ENCODE assay signal across 10 cellular contexts in genomic region chr6:79246891-79247290, GRCh38. TPM values are rescaled to one million over a fixed set of nuclear protein-coding genes. Genes with fewer than 3 reads are reported as not detected.
DNase-seq lines count a peak whose midpoint lies in the region; ATAC-seq, FAIRE-seq and TF ChIP-seq lines count a peak whose summit lies in the region.
"Had no signal": no experiment of that assay in that cellular context is flagged by ENCODE, and none has a peak within 500 bp of the region (broad histone marks: within the 10 kb centered on the region; RNA-seq: fewer than 3 reads in every experiment).

No MANE protein-coding gene starts in this region.

- H3K9me3 ChIP-seq in GM12878 (replicated peaks; ENCODE audit: control insufficient read depth, insufficient read depth, low read length) = no peaks in the 10 kb centered on the region
- H3K9me3 ChIP-seq in aorta (ENCODE audit: control insufficient read depth, low read length) = no peaks in the 10 kb centered on the region

- H3K9me3 Mint-ChIP-seq in activated CD4-positive, alpha-beta T cell treated with anti-CD3 and anti-CD28 coated beads, Interleukin-2, amount 10 ng/mL, durations not matched to agents 7 days and 5 days = no peaks in the 10 kb centered on the region
- peaks cover 30% of the 10 kb centered on the region for H3K9me3 Mint-ChIP-seq in WTC11
- H3K9me3 Mint-ChIP-seq: CD8-positive, alpha-beta T cell had no signal

- BruUV-seq in GM12878 (replicated peaks; lab: Mats Ljungman, UMichigan) = no TSS peak

- no peaks in the 10 kb centered on the region for H3K79me2 ChIP-seq in GM12878 (ENCODE audit: control insufficient read depth, insufficient read depth, low read length)

- H3K4me3 ChIP-seq in GM12878 (no peak overlapping the region), aorta (ENCODE audit: low read length in 2 of 2) (no peak overlapping the region)

- DNase-seq in GM12878 (ENCODE audit: low read depth, low spot score) (peak; percentile 35), aorta (no peak), WTC11 (ENCODE audit: low spot score) (no peak)
- DNase-seq in activated CD4-positive, alpha-beta T cell treated with anti-CD3 and anti-CD28 coated beads, Interleukin-2, amount 10 ng/mL, durations not matched to agents 7 days and 5 days = no peak
- DNase-seq: CD8-positive, alpha-beta T cell; NCI-H1417; stimulated activated CD4-positive, alpha-beta T cell treated with anti-CD3 and anti-CD28 coated beads, Interleukin-4, amount 100 ng/mL, for 1 hour had no signal

- H3K36me3 ChIP-seq in GM12878 (ENCODE audit: control insufficient read depth in 2 of 2, insufficient read depth in 2 of 2, low read length in 1 of 2) (no peaks in the 10 kb centered on the region), aorta (ENCODE audit: control insufficient read depth in 1 of 2, insufficient read depth in 2 of 2, low read length in 1 of 2) (no peaks in the 10 kb centered on the region)

- ATAC-seq in GM18909 (IDR thresholded peaks at IDR 0.05; ENCODE audit: poor library complexity, unreplicated experiment) (peak; percentile 84), GM21619 (IDR thresholded peaks at IDR 0.05; ENCODE audit: unreplicated experiment) (peak; percentile 81), HG03103 (IDR thresholded peaks at IDR 0.05; ENCODE audit: low read depth, unreplicated experiment) (peak; percentile 66), GM12878 (peak; percentile 88), aorta (ENCODE audit: low FRiP score) (no peak), WTC11 (no peak)
- ATAC-seq: CD8-positive, alpha-beta T cell had no signal

- FAIRE-seq in GM12878 (lab: Jason Lieb, UNC) = no peak

- peak overlapping the region; percentile 28; the same call in 1 of the 2 replicates for H3K27ac ChIP-seq in GM12878 (ENCODE audit: control insufficient read depth, insufficient read depth)
- no peak overlapping the region for H3K27ac ChIP-seq in aorta (ENCODE audit: low read depth in 1 of 2, low read length in 2 of 2)

- no peaks in the 10 kb centered on the region for H4K20me1 ChIP-seq in GM12878 (ENCODE audit: control insufficient read depth, insufficient read depth)

- H3K4me3 Mint-ChIP-seq in activated CD4-positive, alpha-beta T cell treated with anti-CD3 and anti-CD28 coated beads, Interleukin-2, amount 10 ng/mL, durations not matched to agents 7 days and 5 days = no peak overlapping the region
- H3K4me3 Mint-ChIP-seq in WTC11 = no peak overlapping the region
- H3K4me3 Mint-ChIP-seq: CD8-positive, alpha-beta T cell had no signal

- H3K27ac Mint-ChIP-seq in activated CD4-positive, alpha-beta T cell treated with anti-CD3 and anti-CD28 coated beads, Interleukin-2, amount 10 ng/mL, durations not matched to agents 7 days and 5 days = no peak overlapping the region
- no peak overlapping the region for H3K27ac Mint-ChIP-seq in WTC11
- H3K27ac Mint-ChIP-seq: CD8-positive, alpha-beta T cell had no signal

- CTCF ChIA-PET in GM12878 (lab: Yijun Ruan, JAX) = interaction anchor here (1.2 to 1.8 kb wide), 5 partner anchors 11 to 170 kb away, joined by 3 to 7 read pairs (median 7); no protein-coding TSS in a partner anchor
- CTCF ChIA-PET in activated CD4-positive, alpha-beta T cell treated with anti-CD3 and anti-CD28 coated beads, Interleukin-2, amount 10 ng/mL, durations not matched to agents 7 days and 5 days (lab: Charles Lee) = interaction anchor here (1.1 kb wide), 1 partner anchor 220 kb away, joined by 3 read pairs; no protein-coding TSS in a partner anchor
- CTCF ChIA-PET in WTC11 (lab: Charles Lee) = no interaction called here

- no peak overlapping the region for H2AFZ ChIP-seq in GM12878 (ENCODE audit: control insufficient read depth, low read depth, low read length)

- peak overlapping the region; percentile 27 for H3K4me2 ChIP-seq in GM12878 (ENCODE audit: control insufficient read depth, insufficient read depth)

- H3K27me3 ChIP-seq in GM12878 (replicated peaks in 1 of 2; ENCODE audit: control insufficient read depth in 2 of 2, insufficient read depth in 2 of 2, low read length in 1 of 2) = no peaks in the 10 kb centered on the region
- no peaks in the 10 kb centered on the region for H3K27me3 ChIP-seq in aorta (ENCODE audit: control insufficient read depth in 1 of 2, insufficient read depth in 2 of 2, low read length in 1 of 2)

- in situ Hi-C loops in GM12878 (cut with MboI) = no loop called here

- no peak for TF ChIP-seq POLR2A in GM12878 (IDR thresholded peaks at IDR 0.05; ENCODE audit: low read depth, low read length)

- H3K4me1 ChIP-seq in GM12878 (ENCODE audit: control insufficient read depth, insufficient read depth, low read length) (peaks cover 13% of the 10 kb centered on the region), aorta (ENCODE audit: control insufficient read depth in 1 of 2, insufficient read depth in 2 of 2, low read length in 2 of 2) (no peaks in the 10 kb centered on the region)

- no peaks in the 10 kb centered on the region for H3K36me3 Mint-ChIP-seq in activated CD4-positive, alpha-beta T cell treated with anti-CD3 and anti-CD28 coated beads, Interleukin-2, amount 10 ng/mL, durations not matched to agents 7 days and 5 days (ENCODE audit: low read depth)
- H3K36me3 Mint-ChIP-seq in WTC11 = peaks cover 17% of the 10 kb centered on the region
- H3K36me3 Mint-ChIP-seq: CD8-positive, alpha-beta T cell had no signal

- RAD21 ChIA-PET in GM12878 (lab: Charles Lee; ENCODE audit: unreplicated experiment) = interaction anchor here (1.1 to 2.1 kb wide), 6 partner anchors 10 to 175 kb away, joined by 3 to 10 read pairs (median 4); partner anchors contain the start of gene PHIP

- SMC1A ChIA-PET in GM12878 (lab: Charles Lee; ENCODE audit: uncharacterized antibody, unreplicated experiment) = interaction anchor here (0.8 to 3.5 kb wide), 13 partner anchors 9 to 317 kb away, joined by 3 to 20 read pairs (median 4); partner anchors contain the start of gene PHIP

- intact Hi-C loops in GM12878 (cut with micrococcal nuclease; ENCODE audit: unreplicated experiment) = loop anchor here (2.0 kb wide), 1 partner anchor 88 kb away; no protein-coding TSS in a partner anchor
- intact Hi-C loops in aorta (cut with DNase I) = no loop called here

- no peak for TF ChIP-seq CTCF in GM12878 (IDR thresholded peaks at IDR 0.05 in 2 of 3, conservative IDR thresholded peaks at IDR 0.05 in 1 of 3; ENCODE audit: control insufficient read depth in 2 of 3, extremely low read depth in 1 of 3, insufficient read depth in 1 of 3, low read depth in 3 of 3, low read length in 3 of 3)
- no peak for TF ChIP-seq CTCF in WTC11 (IDR thresholded peaks at IDR 0.05)

- H3K9ac ChIP-seq in GM12878 (ENCODE audit: control insufficient read depth, insufficient read depth, low read length) = no peak overlapping the region

- POLR2A ChIA-PET in GM12878 (lab: Charles Lee) (interaction anchor here (0.6 to 1.5 kb wide), 5 partner anchors 7 to 169 kb away, joined by 3 to 7 read pairs (median 3); partner anchors contain the start of gene PHIP), WTC11 (lab: Charles Lee) (no interaction called here)
- POLR2A ChIA-PET in activated CD4-positive, alpha-beta T cell treated with anti-CD3 and anti-CD28 coated beads, Interleukin-2, amount 10 ng/mL, durations not matched to agents 7 days and 5 days (lab: Charles Lee) = no interaction called here

- H3K27me3 Mint-ChIP-seq in activated CD4-positive, alpha-beta T cell treated with anti-CD3 and anti-CD28 coated beads, Interleukin-2, amount 10 ng/mL, durations not matched to agents 7 days and 5 days = no peaks in the 10 kb centered on the region
- no peaks in the 10 kb centered on the region; the same call in 1 of the 2 replicates for H3K27me3 Mint-ChIP-seq in WTC11 (ENCODE audit: low read depth)

- no peaks in the 10 kb centered on the region for H3K4me1 Mint-ChIP-seq in activated CD4-positive, alpha-beta T cell treated with anti-CD3 and anti-CD28 coated beads, Interleukin-2, amount 10 ng/mL, durations not matched to agents 7 days and 5 days
- H3K4me1 Mint-ChIP-seq in WTC11 = peaks cover 3% of the 10 kb centered on the region; the same call in 1 of the 2 replicates

- no peak for TF ChIP-seq RAD21 in GM12878 (IDR thresholded peaks at IDR 0.05; ENCODE audit: insufficient read depth, low read depth, low read length)

- peak in 1 of 2 experiments; percentile 38; a peak in 1 of 4 replicates for TF ChIP-seq EP300 in GM12878 (IDR thresholded peaks at IDR 0.05; ENCODE audit: borderline replicate concordance in 1 of 2, control insufficient read depth in 1 of 2, low read depth in 2 of 2, low read length in 2 of 2)

TF ChIP-seq in GM12878, 131 proteins besides CTCF, POLR2A, EP300 and RAD21 (continues in another document):
- TF ChIP-seq IRF4 (IDR thresholded peaks at IDR 0.05; ENCODE audit: low read depth, low read length) = peak; percentile 77
- TF ChIP-seq MYC (IDR thresholded peaks at IDR 0.05; ENCODE audit: insufficient read depth, insufficient read length, insufficient replicate concordance, low read length, severe bottlenecking) = no peak
- TF ChIP-seq MTA3 (IDR thresholded peaks at IDR 0.05; ENCODE audit: borderline replicate concordance, low read length) = 0 out of 2 replicates have a peak, but pooled peaks have one; percentile 32

TF ChIP-seq in WTC11, 78 proteins besides CTCF, POLR2A, EP300 and RAD21 (continues in another document):
- no peak for TF ChIP-seq GTF2I (CRISPR knock-in tag; conservative IDR thresholded peaks at IDR 0.05)

RNA-seq across cellular contexts. Expression of gene HMGN3, which starts 12.4 kb away (rescaled TPM):
- 46.7 and 53.2 TPM in 2 replicates for total RNA-seq in GM12878 (2013; cell fraction: nucleolus; rRNA removed)
- 128 and 169 TPM in 2 replicates for total RNA-seq in GM12878 (2014; rRNA removed)
- 243 and 250 TPM in 2 replicates for total RNA-seq in GM12878 (2014; rRNA removed; fragmentation: Illumina TruSeq; extraction: Trizol)
- total RNA-seq in GM12878 (2021) = 115 and 118 TPM in 2 replicates
- 68.2 TPM for polyA plus RNA-seq in GM12878 (2011; ENCODE audit: low read depth)
- 274 and 457 TPM in 2 replicates for polyA plus RNA-seq in GM12878 (2011; rRNA removed)
- polyA plus RNA-seq in GM12878 (2011; cell fraction: cytosol; rRNA removed) = 77.0 and 122 TPM in 2 replicates
- 191 and 202 TPM in 2 replicates for polyA plus RNA-seq in GM12878 (2011; cell fraction: nucleus; rRNA removed)
- 108 and 127 TPM in 2 replicates for polyA plus RNA-seq in GM12878 (2012)
- 220 and 269 TPM in 2 replicates for polyA plus RNA-seq in GM12878 (2014; fragmentation: Illumina TruSeq; extraction: Trizol)
- 100 to 1,000 TPM; 489 to 496 TPM for polyA plus RNA-seq in GM12878 (2014; fragmentation: Nextera tagmentation; extraction: Ambion mirVana)
- 180 and 233 TPM in 2 replicates for polyA plus RNA-seq in GM12878 (2014; rRNA removed)
- 100 to 1,000 TPM; 419 to 446 TPM for polyA plus RNA-seq in GM12878 (2016; fragmentation: Nextera tagmentation; extraction: Ambion mirVana)
- polyA minus RNA-seq in GM12878 (2011; rRNA and poly(A)+ RNA removed) = 26.1 and 26.8 TPM in 2 replicates
- polyA minus RNA-seq in GM12878 (2011; cell fraction: cytosol; rRNA and poly(A)+ RNA removed) = 13.0 and 17.3 TPM in 2 replicates
- 20.6 and 26.6 TPM in 2 replicates for polyA minus RNA-seq in GM12878 (2011; cell fraction: nucleus; rRNA and poly(A)+ RNA removed)
- 10 to 100 TPM; 41.0 to 51.4 TPM for total RNA-seq in aorta
- polyA plus RNA-seq in aorta = 100 to 1,000 TPM in 1 of 2 donors, 10 to 100 TPM in 1; 96.0 to 131 TPM
- 10 to 100 TPM; 59.4 to 60.1 TPM for total RNA-seq in activated CD4-positive, alpha-beta T cell treated with anti-CD3 and anti-CD28 coated beads, Interleukin-2, amount 10 ng/mL, durations not matched to agents 7 days and 5 days
- 151 to 165 TPM (median 155 TPM) in 3 replicates for total RNA-seq in WTC11 (2021)

Comparison
In these comparisons a context has a peak if more than half of its experiments do, and no peak if none do; other contexts are left out.
1. ATAC-seq: peak in GM18909 (single experiment), GM21619 (single experiment), HG03103 (single experiment) and GM12878 (single experiment); none in aorta (single experiment) and WTC11 (single experiment).